8 cellular contexts compared by ENCODE assay signal in the genomic region with DNA sequence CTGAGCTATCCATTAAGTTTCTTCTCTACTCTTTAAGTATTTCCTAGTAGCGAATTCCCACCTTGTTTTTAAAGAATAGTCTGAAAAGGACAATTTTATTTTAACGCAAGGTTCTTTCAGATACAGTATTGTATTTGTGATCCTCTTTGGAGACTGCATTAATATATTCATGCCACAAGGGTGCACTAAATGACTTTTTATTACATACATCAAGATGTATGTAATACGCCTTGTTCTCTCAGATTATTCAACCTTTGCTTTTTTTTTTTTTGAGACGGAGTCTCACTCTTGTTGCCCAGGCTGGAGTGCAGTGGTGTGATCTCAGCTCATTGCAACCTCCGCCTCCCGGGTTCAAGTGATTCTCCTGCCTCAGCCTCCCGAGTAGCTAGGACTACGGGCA. TPM values are rescaled to one million over a fixed set of nuclear protein-coding genes. Genes with fewer than 3 reads are reported as not detected.
DNase-seq lines count a peak whose midpoint lies in the region; ATAC-seq and TF ChIP-seq lines count a peak whose summit lies in the region.
"Not testable (repeated sequence)": the region's sequence is repeated elsewhere in the genome, so short reads cannot be mapped to it uniquely, and the experiment has no call there.

No MANE protein-coding gene starts in this region.

- peaks cover 25% of the 10 kb centered on the region for H3K36me3 Mint-ChIP-seq in activated CD8-positive, alpha-beta T cell treated with anti-CD3 and anti-CD28 coated beads, Interleukin-2, amount 10 ng/mL, durations not matched to agents 7 days and 5 days (ENCODE audit: low read depth)
- H3K36me3 Mint-ChIP-seq in endodermal cell (ENCODE audit: low read depth) = peaks cover 24% of the 10 kb centered on the region

- H3K27me3 Mint-ChIP-seq in activated CD8-positive, alpha-beta T cell treated with anti-CD3 and anti-CD28 coated beads, Interleukin-2, amount 10 ng/mL, durations not matched to agents 7 days and 5 days (ENCODE audit: low read depth); endodermal cell (ENCODE audit: insufficient read depth): not testable (repeated sequence)

- not testable (repeated sequence) for H2AFZ ChIP-seq in OCI-LY1 (ENCODE audit: low read length)

- CTCF ChIA-PET in activated CD8-positive, alpha-beta T cell treated with anti-CD3 and anti-CD28 coated beads, Interleukin-2, amount 10 ng/mL, durations not matched to agents 7 days and 5 days (lab: Charles Lee) = interaction anchor here (0.8 to 6.8 kb wide), 9 partner anchors 11 to 159 kb away, joined by 3 to 57 read pairs (median 5); partner anchors contain the start of gene GNE

- not testable (repeated sequence) for H3K4me1 Mint-ChIP-seq in activated CD8-positive, alpha-beta T cell treated with anti-CD3 and anti-CD28 coated beads, Interleukin-2, amount 10 ng/mL, durations not matched to agents 7 days and 5 days (ENCODE audit: low read depth); endodermal cell

- H3K27ac Mint-ChIP-seq in activated CD8-positive, alpha-beta T cell treated with anti-CD3 and anti-CD28 coated beads, Interleukin-2, amount 10 ng/mL, durations not matched to agents 7 days and 5 days = peak overlapping the region; percentile 30
- not testable (repeated sequence) for H3K27ac Mint-ChIP-seq in endodermal cell

- not testable (repeated sequence) for H3K27ac ChIP-seq in OCI-LY1 (ENCODE audit: low read depth, low read length, poor library complexity, severe bottlenecking); endodermal cell (ENCODE audit: low read depth, low read length)

- ATAC-seq in activated CD8-positive, alpha-beta T cell treated with anti-CD3 and anti-CD28 coated beads, Interleukin-2, amount 10 ng/mL, durations not matched to agents 7 days and 5 days = peak; percentile 72

- H3K4me3 Mint-ChIP-seq in activated CD8-positive, alpha-beta T cell treated with anti-CD3 and anti-CD28 coated beads, Interleukin-2, amount 10 ng/mL, durations not matched to agents 7 days and 5 days; endodermal cell: not testable (repeated sequence)

- 81 to 90% methylated on average over 4 to 8 of the region's 8 CpGs for WGBS in endodermal cell (ENCODE audit: insufficient coverage in 1 of 2, insufficient read length in 1 of 2), 2 experiments

- TF ChIP-seq CTCF in BE2C (IDR thresholded peaks at IDR 0.05; ENCODE audit: low read depth, low read length) = peak; percentile 32
- peak; percentile 34 for TF ChIP-seq CTCF in GM13977 (IDR thresholded peaks at IDR 0.05; ENCODE audit: extremely low read depth, insufficient read depth, missing control alignments)
- TF ChIP-seq CTCF in OCI-LY1 (IDR thresholded peaks at IDR 0.05; ENCODE audit: low read length) = peak; percentile 56
- TF ChIP-seq CTCF in endodermal cell (conservative IDR thresholded peaks at IDR 0.05) = peak; percentile 62

- not testable (repeated sequence) for DNase-seq in BE2C; activated CD8-positive, alpha-beta T cell treated with anti-CD3 and anti-CD28 coated beads, Interleukin-2, amount 10 ng/mL, durations not matched to agents 7 days and 5 days; endodermal cell
- DNase-seq in GM13977 (ENCODE audit: low spot score) = peak; percentile 34
- peak; percentile 74 for DNase-seq in NAMALWA (ENCODE audit: low spot score)
- DNase-seq in kidney glomerular epithelial cell (lab: John Stamatoyannopoulos, UW) = peak; percentile 5
- DNase-seq in renal cortical epithelial cell (ENCODE audit: low read depth) = peak; percentile 36

- H3K79me2 ChIP-seq in OCI-LY1 (ENCODE audit: insufficient read depth, low read length) = not testable (repeated sequence)

- not testable (repeated sequence) for H3K9me2 ChIP-seq in OCI-LY1 (ENCODE audit: low read depth, low read length)

- not testable (repeated sequence) for H3K9me3 ChIP-seq in BE2C; OCI-LY1 (ENCODE audit: low read length); endodermal cell (ENCODE audit: control insufficient read depth, low read length)

- not testable (repeated sequence) for H3K27me3 ChIP-seq in BE2C; OCI-LY1 (ENCODE audit: insufficient read depth, low read length); endodermal cell (ENCODE audit: control insufficient read depth, insufficient read depth, low read length, poor library complexity, severe bottlenecking)

- not testable (repeated sequence) for H4K20me1 ChIP-seq in OCI-LY1 (ENCODE audit: insufficient read depth, low read length)

- H3K4me3 ChIP-seq in BE2C (ENCODE audit: low read depth, low read length); OCI-LY1 (ENCODE audit: low read depth, low read length, poor library complexity, severe bottlenecking); endodermal cell (ENCODE audit: low read length): not testable (repeated sequence)

- in situ Hi-C loops in GM13977 (cut with MboI; ENCODE audit: low pct_unique_long_range_greater_than_20kb, low sequenced_read_pairs, unreplicated experiment) = not testable (repeated sequence)

- H3K36me3 ChIP-seq in BE2C (peaks cover 11% of the 10 kb centered on the region), endodermal cell (ENCODE audit: control insufficient read depth, insufficient read depth, low read length) (peaks cover 16% of the 10 kb centered on the region)
- H3K36me3 ChIP-seq in OCI-LY1 (ENCODE audit: insufficient read depth, low read length) = not testable (repeated sequence)

- not testable (repeated sequence) for H3K4me1 ChIP-seq in BE2C; OCI-LY1 (ENCODE audit: insufficient read depth, low read length, severe bottlenecking); endodermal cell (ENCODE audit: control insufficient read depth, insufficient read depth, low read length)

- not testable (repeated sequence) for H3F3A ChIP-seq in OCI-LY1 (ENCODE audit: insufficient read depth, low read length)

- not testable (repeated sequence) for H3K4me2 ChIP-seq in OCI-LY1 (ENCODE audit: low read length)

- not testable (repeated sequence) for H3K9ac ChIP-seq in OCI-LY1 (ENCODE audit: low read length); endodermal cell (ENCODE audit: extremely low read depth, low read length, poor library complexity, severe bottlenecking)

- POLR2A ChIA-PET in activated CD8-positive, alpha-beta T cell treated with anti-CD3 and anti-CD28 coated beads, Interleukin-2, amount 10 ng/mL, durations not matched to agents 7 days and 5 days (lab: Charles Lee) = not testable (repeated sequence)

- not testable (repeated sequence) for H3K9me3 Mint-ChIP-seq in activated CD8-positive, alpha-beta T cell treated with anti-CD3 and anti-CD28 coated beads, Interleukin-2, amount 10 ng/mL, durations not matched to agents 7 days and 5 days (ENCODE audit: insufficient read depth); endodermal cell

RNA-seq across cellular contexts. Expression of gene GNE, which starts 10.2 kb away (rescaled TPM):
- 3.7 TPM for polyA plus RNA-seq in BE2C (2012; ENCODE audit: insufficient read depth, insufficient read length, low read depth)
- total RNA-seq in activated CD8-positive, alpha-beta T cell treated with anti-CD3 and anti-CD28 coated beads, Interleukin-2, amount 10 ng/mL, durations not matched to agents 7 days and 5 days = 10 to 100 TPM; 15.2 to 16.1 TPM
- total RNA-seq in endodermal cell (1 to 10 TPM; 5.6 to 7.0 TPM), renal cortical epithelial cell (46.4 and 69.7 TPM in 2 replicates)
- 15.8 TPM for polyA plus RNA-seq in endodermal cell (2013, experiment 1 of 2)
- polyA plus RNA-seq in endodermal cell (2013, experiment 2 of 2) = 16.1 TPM

RNA-seq across cellular contexts. Expression of gene CLTA, which starts 57.3 kb away (rescaled TPM):
- polyA plus RNA-seq in BE2C (2012; ENCODE audit: insufficient read depth, insufficient read length, low read depth) = 209 TPM
- 100 to 1,000 TPM; 167 to 170 TPM for total RNA-seq in activated CD8-positive, alpha-beta T cell treated with anti-CD3 and anti-CD28 coated beads, Interleukin-2, amount 10 ng/mL, durations not matched to agents 7 days and 5 days
- total RNA-seq in endodermal cell = 100 to 1,000 TPM; 221 to 240 TPM
- 227 TPM for polyA plus RNA-seq in endodermal cell (2013, experiment 1 of 2)
- polyA plus RNA-seq in endodermal cell (2013, experiment 2 of 2) = 229 TPM
- total RNA-seq in renal cortical epithelial cell = 391 and 514 TPM in 2 replicates
